ENCODE assay signal across 24 cellular contexts in genomic region chr9:93621922-93622321, GRCh38.
"Had no signal": no experiment of that assay in that cellular context is flagged by ENCODE, and none has a peak within 500 bp of the region (broad histone marks: within the 10 kb centered on the region; RNA-seq: fewer than 3 reads in every experiment).

No MANE protein-coding gene starts in this region.

- H3K27ac ChIP-seq: colonic mucosa, hepatocyte, neural progenitor cell, pancreas, prostate gland, right lobe of liver, spleen, testis, tibial nerve, upper lobe of right lung, vagina had no signal

- H3K27ac Mint-ChIP-seq: stimulated activated naive B cell treated with anti-CD40 and anti-IgM and Interleukin-4, amounts not matched to agents 10 μg/mL and 1 μg/mL and 100 μg/mL, for 72 hours; stimulated activated naive CD8-positive, alpha-beta T cell treated with anti-CD3 and anti-CD28 coated beads, Interleukin-15, amount 100 ng/mL, for 72 hours had no signal

- H2AFZ ChIP-seq: hepatocyte, neural progenitor cell had no signal

- H3K4me3 ChIP-seq: colonic mucosa, hepatocyte, neural progenitor cell, pancreas, prostate gland, right lobe of liver, spleen, testis, tibial nerve, upper lobe of right lung, vagina had no signal

- DNase-seq: dermis blood vessel endothelial cell; erythroblast; foreskin melanocyte; kidney; left cardiac atrium; left ventricle myocardium superior; natural killer cell; occipital lobe; right lobe of liver; spleen; stimulated activated CD4-positive, alpha-beta T cell treated with anti-CD3 and anti-CD28 coated beads, Interleukin-15, amount 100 ng/mL, for 24 hours; stimulated activated CD4-positive, alpha-beta T cell treated with anti-CD3 and anti-CD28 coated beads, Interleukin-1b, Interleukin-23, amount 100 ng/mL, for 48 hours; stimulated activated CD4-positive, alpha-beta T cell treated with anti-CD3 and anti-CD28 coated beads, Interleukin-4, amount 100 ng/mL, for 24 hours; stimulated activated naive B cell treated with anti-CD40 and anti-IgM and Interleukin-4, amounts not matched to agents 10 μg/mL and 1 μg/mL and 100 μg/mL, for 72 hours; stimulated activated naive CD8-positive, alpha-beta T cell treated with anti-CD3 and anti-CD28 coated beads, Interleukin-15, amount 100 ng/mL, for 72 hours; testis; upper lobe of right lung had no signal

- H3K4me3 Mint-ChIP-seq: natural killer cell; neural progenitor cell; stimulated activated naive B cell treated with anti-CD40 and anti-IgM and Interleukin-4, amounts not matched to agents 10 μg/mL and 1 μg/mL and 100 μg/mL, for 72 hours; stimulated activated naive CD8-positive, alpha-beta T cell treated with anti-CD3 and anti-CD28 coated beads, Interleukin-15, amount 100 ng/mL, for 72 hours had no signal

- H3K36me3 Mint-ChIP-seq: natural killer cell had no signal

- H3K4me2 ChIP-seq: hepatocyte, neural progenitor cell had no signal

- H3K27me3 Mint-ChIP-seq: stimulated activated naive B cell treated with anti-CD40 and anti-IgM and Interleukin-4, amounts not matched to agents 10 μg/mL and 1 μg/mL and 100 μg/mL, for 72 hours; stimulated activated naive CD8-positive, alpha-beta T cell treated with anti-CD3 and anti-CD28 coated beads, Interleukin-15, amount 100 ng/mL, for 72 hours had no signal

- H3K27me3 ChIP-seq: colonic mucosa, hepatocyte, neural progenitor cell, pancreas, right lobe of liver, spleen, testis, tibial nerve, upper lobe of right lung, vagina had no signal

- H3K9me3 Mint-ChIP-seq: natural killer cell; stimulated activated naive CD8-positive, alpha-beta T cell treated with anti-CD3 and anti-CD28 coated beads, Interleukin-15, amount 100 ng/mL, for 72 hours had no signal

- H3K9me3 ChIP-seq: colonic mucosa, pancreas, prostate gland, right lobe of liver, testis, upper lobe of right lung, vagina had no signal

- H3K4me1 ChIP-seq: colonic mucosa, testis, upper lobe of right lung had no signal

- H3K36me3 ChIP-seq: colonic mucosa, neural progenitor cell, pancreas, prostate gland, right lobe of liver, spleen, tibial nerve, vagina had no signal

- ATAC-seq: natural killer cell; stimulated activated naive B cell treated with anti-CD40 and anti-IgM and Interleukin-4, amounts not matched to agents 10 μg/mL and 1 μg/mL and 100 μg/mL, for 72 hours; stimulated activated naive CD8-positive, alpha-beta T cell treated with anti-CD3 and anti-CD28 coated beads, Interleukin-15, amount 100 ng/mL, for 72 hours had no signal

- H3K9ac ChIP-seq: neural progenitor cell had no signal
